ENCODE assay signal across 34 cellular contexts in the genomic region with DNA sequence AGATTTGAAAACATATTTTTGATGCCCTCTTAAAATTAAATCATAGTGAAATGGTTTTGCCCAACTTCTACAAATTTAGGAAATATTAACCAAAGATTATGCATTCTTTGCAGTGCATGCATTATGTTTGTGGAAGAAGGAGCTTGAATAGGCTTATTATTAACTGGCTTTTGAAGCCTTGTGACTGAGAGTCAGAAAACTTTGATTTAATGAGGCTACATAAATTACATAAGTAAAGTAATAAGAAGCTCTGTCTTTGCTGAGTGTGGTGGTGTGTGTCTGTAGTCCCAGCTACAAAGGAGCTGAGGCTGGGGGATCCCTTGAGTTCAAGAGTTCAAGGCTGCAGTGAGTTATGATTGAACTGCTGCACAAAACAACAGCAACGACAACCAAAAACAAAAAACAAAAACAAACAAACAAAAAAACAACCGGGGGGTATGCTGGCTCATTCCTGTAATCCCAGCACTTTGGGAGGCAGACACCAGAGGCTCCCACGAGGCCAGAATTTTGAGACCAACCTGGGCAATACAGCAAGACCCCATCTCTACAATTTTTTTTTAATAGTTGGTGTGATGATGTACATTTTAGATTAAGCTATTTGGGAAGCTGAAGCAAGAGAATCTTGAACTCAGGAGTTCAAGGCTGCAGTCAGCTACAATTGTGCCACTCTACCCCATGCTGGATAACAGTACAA. TPM values are rescaled to one million over a fixed set of nuclear protein-coding genes. Genes with fewer than 3 reads are reported as not detected.
"Had no signal": no experiment of that assay in that cellular context is flagged by ENCODE, and none has a peak within 500 bp of the region (broad histone marks: within the 10 kb centered on the region; RNA-seq: fewer than 3 reads in every experiment).

No MANE protein-coding gene starts in this region.

- H3K4me3 Mint-ChIP-seq: activated CD8-positive, alpha-beta T cell treated with anti-CD3 and anti-CD28 coated beads, Interleukin-2, amount 10 ng/mL, durations not matched to agents 7 days and 5 days; activated naive CD4-positive, alpha-beta T cell treated with anti-CD3 and anti-CD28 coated beads, Interleukin-2, amount 50 U/mL, for 24 hours; activated T-cell treated with anti-CD3 and anti-CD28 coated beads, Interleukin-2, amount 50 U/mL, for 24 hours; activated T-helper 1 cell treated with anti-CD3 and anti-CD28 coated beads, Interleukin-12 subunit alpha, Interleukin-12 subunit beta, Interleukin-2, Interleukin-4 antibody, amounts not matched to agents 30 ng/mL and 10 ng/mL and 1 ng/mL, durations not matched to agents 14 hours and 24 hours and 36 hours; T-helper 2 cell treated with Interferon-gamma antibody and Interleukin-4, amounts not matched to agents 5 μg/mL and 100 μg/mL, for 36 hours had no signal

- H3K4me1 Mint-ChIP-seq: activated naive CD4-positive, alpha-beta T cell treated with anti-CD3 and anti-CD28 coated beads, Interleukin-2, amount 50 U/mL, for 24 hours had no signal

- H3K27me3 ChIP-seq: breast epithelium, SJCRH30 had no signal

- H3K27ac ChIP-seq: breast epithelium, SJCRH30 had no signal

- H3K9me3 ChIP-seq: breast epithelium, SJCRH30 had no signal

- H3K4me1 ChIP-seq: breast epithelium had no signal

- H3K36me3 ChIP-seq: breast epithelium, SJCRH30 had no signal

- ATAC-seq: activated CD8-positive, alpha-beta T cell treated with anti-CD3 and anti-CD28 coated beads, Interleukin-2, amount 10 ng/mL, durations not matched to agents 7 days and 5 days; Right ventricle myocardium inferior; SK-N-SH treated with all-trans-retinoic acid at 6 μM for 48 hours had no signal

- H3K27me3 Mint-ChIP-seq: activated naive CD4-positive, alpha-beta T cell treated with anti-CD3 and anti-CD28 coated beads, Interleukin-2, amount 50 U/mL, for 24 hours; activated T-cell treated with anti-CD3 and anti-CD28 coated beads, Interleukin-2, amount 50 U/mL, for 24 hours had no signal

- DNase-seq: activated CD4-positive, alpha-beta T cell treated with anti-CD3 and anti-CD28 coated beads for 48 hours; activated CD4-positive, alpha-beta T cell treated with anti-CD3 and anti-CD28 coated beads, Interleukin-2, amount 50 U/mL, for 4 hours; activated CD4-positive, CD25-positive, alpha-beta regulatory T cell treated with anti-CD3 and anti-CD28 coated beads, Interleukin-2, amount 50 U/mL, for 72 hours; activated CD8-positive, alpha-beta memory T cell treated with anti-CD3 and anti-CD28 coated beads, Interleukin-2, amount 50 U/mL, for 48 hours; activated CD8-positive, alpha-beta T cell treated with anti-CD3 and anti-CD28 coated beads, Interleukin-2, amount 10 ng/mL, durations not matched to agents 7 days and 5 days; activated effector memory CD4-positive, alpha-beta T cell treated with Interleukin-2 at 50 U/mL for 16 hours; activated naive CD4-positive, alpha-beta T cell; activated T-cell treated with anti-CD3 and anti-CD28 coated beads, Interleukin-2, amount 50 U/mL, for 24 hours; aorta; caudate nucleus; KG1; MV-4-11; NCI-H1092 treated with DMSO at 0.1 percent for 48 hours; NCI-H1417 treated with DMSO at 0.1 percent for 48 hours; NCI-H1694; NCI-H2029; NCI-H2107; NCI-H2171 treated with DMSO at 0.1 percent for 48 hours; NCI-H226; NCI-H510A; NCI-H526 treated with DMSO at 0.1 percent for 48 hours; NCI-H82; RPMI8226; SW 1271 had no signal

- H3K27ac Mint-ChIP-seq: activated CD8-positive, alpha-beta T cell treated with anti-CD3 and anti-CD28 coated beads, Interleukin-2, amount 10 ng/mL, durations not matched to agents 7 days and 5 days; activated naive CD4-positive, alpha-beta T cell treated with anti-CD3 and anti-CD28 coated beads, Interleukin-2, amount 50 U/mL, for 24 hours; activated T-cell treated with anti-CD3 and anti-CD28 coated beads, Interleukin-2, amount 50 U/mL, for 24 hours; activated T-helper 1 cell treated with anti-CD3 and anti-CD28 coated beads, Interleukin-12 subunit alpha, Interleukin-12 subunit beta, Interleukin-2, Interleukin-4 antibody, amounts not matched to agents 30 ng/mL and 10 ng/mL and 1 ng/mL, durations not matched to agents 14 hours and 24 hours and 36 hours; T-helper 2 cell treated with Interferon-gamma antibody and Interleukin-4, amounts not matched to agents 5 μg/mL and 100 μg/mL, for 36 hours had no signal

- H3K4me3 ChIP-seq: breast epithelium, SJCRH30 had no signal

- H3K36me3 Mint-ChIP-seq: activated naive CD4-positive, alpha-beta T cell treated with anti-CD3 and anti-CD28 coated beads, Interleukin-2, amount 50 U/mL, for 24 hours had no signal

RNA-seq across cellular contexts. Expression of a gene that starts 57.0 kb away (rescaled TPM):
- total RNA-seq: activated CD8-positive, alpha-beta T cell treated with anti-CD3 and anti-CD28 coated beads, Interleukin-2, amount 10 ng/mL, durations not matched to agents 7 days and 5 days; activated T-helper 1 cell treated with anti-CD3 and anti-CD28 coated beads, Interleukin-12 subunit alpha, Interleukin-12 subunit beta, Interleukin-2, Interleukin-4 antibody, amounts not matched to agents 30 ng/mL and 10 ng/mL and 1 ng/mL, durations not matched to agents 14 hours and 24 hours and 36 hours; MCF 10A; OCI-LY7; SJCRH30; T-helper 1 cell treated with Interleukin-12 subunit alpha and Interleukin-12 subunit beta and Interleukin-4 antibody, amounts not matched to agents 30 ng/mL and 1 ng/mL, for 36 hours had no signal
- polyA plus RNA-seq: aorta had no signal
